Comparison of ENCODE assay signal across 1 cellular context in genomic region chr15:41774062-41774872, GRCh38.
A peak's percentile ranks its signal among the peaks of the same experiment; 100 is the strongest.
TF ChIP-seq lines count a peak whose summit lies in the region.

TSS of gene MAPKBP1 (plus strand) at chr15:41774484. CDS start at chr15:41775276, 792 bp downstream.

TF ChIP-seq in SK-N-SH, 30 proteins besides CTCF, POLR2A, EP300 and RAD21 (continued from another document):
- TF ChIP-seq ZBTB33 (IDR thresholded peaks at IDR 0.05; ENCODE audit: borderline replicate concordance, low read depth) = no peak
- peak; percentile 61 for TF ChIP-seq SMC3 (IDR thresholded peaks at IDR 0.05; ENCODE audit: low read depth, low read length)
- TF ChIP-seq MEF2A (IDR thresholded peaks at IDR 0.05; ENCODE audit: borderline replicate concordance, low read depth) = no peak
- TF ChIP-seq FOXM1 (IDR thresholded peaks at IDR 0.05; ENCODE audit: low read depth) = no peak
- TF ChIP-seq YY1 (IDR thresholded peaks at IDR 0.05; ENCODE audit: low read depth) = peak; percentile 69
- no peak; the same call in 1 of the 2 replicates for TF ChIP-seq JUND (IDR thresholded peaks at IDR 0.05)
- no peak for TF ChIP-seq EZH2phosphoT487 (IDR thresholded peaks at IDR 0.05; ENCODE audit: borderline replicate concordance, low read depth)
- peak; percentile 31; the same call in 1 of the 2 replicates for TF ChIP-seq RCOR1 (IDR thresholded peaks at IDR 0.05; ENCODE audit: low read length)
- TF ChIP-seq NFIC (IDR thresholded peaks at IDR 0.05; ENCODE audit: borderline replicate concordance) = peak; percentile 26; the same call in 1 of the 2 replicates
- no peak for TF ChIP-seq TEAD4 (IDR thresholded peaks at IDR 0.05; ENCODE audit: borderline replicate concordance, insufficient read depth)
- peak; percentile 92 for TF ChIP-seq MAX (IDR thresholded peaks at IDR 0.05; ENCODE audit: low read depth)
